Comparison of ENCODE assay signal across 8 cellular contexts in genomic region chr2:115094441-115094840, GRCh38.
"Had no signal": no experiment of that assay in that cellular context is flagged by ENCODE, and none has a peak within 500 bp of the region (broad histone marks: within the 10 kb centered on the region; RNA-seq: fewer than 3 reads in every experiment).

No MANE protein-coding gene starts in this region.

- H2AFZ ChIP-seq: GM23248 had no signal

- FAIRE-seq: H54 had no signal

- H3K27ac ChIP-seq: GM23248, HL-60, KMS-11 had no signal

- H3K4me2 ChIP-seq: KMS-11 had no signal

- H3K4me3 ChIP-seq: GM23248 had no signal

- H3K9ac ChIP-seq: GM23248, KMS-11 had no signal

- DNase-seq: GM23248, GOT3, H9, HCEC 1CT, KBM-7 had no signal
